18 cellular contexts compared by ENCODE assay signal in genomic region chr3:64178419-64178818, GRCh38. TPM values are rescaled to one million over a fixed set of nuclear protein-coding genes. Genes with fewer than 3 reads are reported as not detected.
"Had no signal": no experiment of that assay in that cellular context is flagged by ENCODE, and none has a peak within 500 bp of the region (broad histone marks: within the 10 kb centered on the region; RNA-seq: fewer than 3 reads in every experiment).

No MANE protein-coding gene starts in this region.

- H3K36me3 Mint-ChIP-seq: activated naive CD8-positive, alpha-beta T cell treated with anti-CD3 and anti-CD28 coated beads for 36 hours; stimulated activated naive B cell treated with anti-CD40 and anti-IgM and Interleukin-4, amounts not matched to agents 10 μg/mL and 1 μg/mL and 100 μg/mL, for 72 hours; WTC11 had no signal

- H3K4me3 ChIP-seq: lung had no signal

- FAIRE-seq: islet of Langerhans, TTC549 had no signal

- H3K27ac Mint-ChIP-seq: activated CD4-positive, alpha-beta T cell treated with anti-CD3 and anti-CD28 coated beads for 36 hours; activated naive CD8-positive, alpha-beta T cell treated with anti-CD3 and anti-CD28 coated beads for 36 hours; effector memory CD8-positive, alpha-beta T cell; mesothelial cell of epicardium; nephron; stimulated activated naive B cell treated with anti-CD40 and anti-IgM and Interleukin-4, amounts not matched to agents 10 μg/mL and 1 μg/mL and 100 μg/mL, for 72 hours; WTC11 had no signal

- H3K4me1 Mint-ChIP-seq: activated CD4-positive, alpha-beta T cell treated with anti-CD3 and anti-CD28 coated beads for 36 hours; activated naive CD8-positive, alpha-beta T cell treated with anti-CD3 and anti-CD28 coated beads for 36 hours; nephron; stimulated activated naive B cell treated with anti-CD40 and anti-IgM and Interleukin-4, amounts not matched to agents 10 μg/mL and 1 μg/mL and 100 μg/mL, for 72 hours had no signal

- H3K4me3 Mint-ChIP-seq: activated CD4-positive, alpha-beta T cell treated with anti-CD3 and anti-CD28 coated beads for 36 hours; activated naive CD8-positive, alpha-beta T cell treated with anti-CD3 and anti-CD28 coated beads for 36 hours; effector memory CD8-positive, alpha-beta T cell; mesothelial cell of epicardium; nephron; stimulated activated naive B cell treated with anti-CD40 and anti-IgM and Interleukin-4, amounts not matched to agents 10 μg/mL and 1 μg/mL and 100 μg/mL, for 72 hours; WTC11 had no signal

- DNase-seq: activated CD4-positive, alpha-beta T cell treated with anti-CD3 and anti-CD28 coated beads for 36 hours; activated CD4-positive, alpha-beta T cell treated with anti-CD3 and anti-CD28 coated beads, Interleukin-2, amount 50 U/mL, for 48 hours; activated naive CD4-positive, alpha-beta T cell; activated naive CD8-positive, alpha-beta T cell treated with anti-CD3 and anti-CD28 coated beads for 36 hours; amniotic stem cell; effector memory CD8-positive, alpha-beta T cell; foreskin keratinocyte; glutamatergic neuron; hippocampal formation; posterior cingulate gyrus; stimulated activated naive B cell treated with anti-CD40 and anti-IgM and Interleukin-4, amounts not matched to agents 10 μg/mL and 1 μg/mL and 100 μg/mL, for 72 hours had no signal

- H3K27me3 ChIP-seq: foreskin keratinocyte had no signal

- H3K9me3 Mint-ChIP-seq: activated naive CD8-positive, alpha-beta T cell treated with anti-CD3 and anti-CD28 coated beads for 36 hours; effector memory CD8-positive, alpha-beta T cell had no signal

- ATAC-seq: activated CD4-positive, alpha-beta T cell treated with anti-CD3 and anti-CD28 coated beads for 36 hours; effector memory CD8-positive, alpha-beta T cell; foreskin keratinocyte; left lobe of liver; stimulated activated naive B cell treated with anti-CD40 and anti-IgM and Interleukin-4, amounts not matched to agents 10 μg/mL and 1 μg/mL and 100 μg/mL, for 72 hours; WTC11 had no signal

RNA-seq across cellular contexts. Expression of gene PRICKLE2, which starts 46.8 kb away (rescaled TPM):
- total RNA-seq: activated CD4-positive, alpha-beta T cell treated with anti-CD3 and anti-CD28 coated beads for 36 hours; activated naive CD8-positive, alpha-beta T cell treated with anti-CD3 and anti-CD28 coated beads for 36 hours had no signal
